In the genomic region with DNA sequence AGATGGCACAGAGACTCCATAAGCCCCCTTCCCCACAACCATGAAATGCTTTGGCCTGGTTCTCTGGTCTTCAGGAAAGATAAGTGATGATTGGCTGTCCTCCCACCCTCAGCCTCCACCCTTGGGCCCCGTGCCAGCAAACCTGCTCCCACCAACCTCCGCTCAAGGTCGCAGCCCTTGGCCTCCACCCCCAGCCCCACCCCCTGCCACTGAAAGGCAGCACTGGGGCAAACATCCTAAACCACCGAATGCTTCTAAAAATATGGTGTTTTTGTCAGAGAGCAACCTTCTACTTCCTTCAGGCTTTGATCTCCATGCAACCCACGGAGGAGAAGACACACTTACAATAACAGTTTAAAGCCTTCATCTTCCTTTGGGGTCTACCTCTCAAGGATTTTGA, we compare ENCODE assay signal across 1 cellular context.
TF ChIP-seq lines count a peak whose summit lies in the region.

No MANE protein-coding gene starts in this region.

TF ChIP-seq in HepG2, 621 proteins besides CTCF, POLR2A, EP300 and RAD21 (continues in another document):
- TF ChIP-seq NCOR1 (IDR thresholded peaks at IDR 0.05; ENCODE audit: borderline replicate concordance, low read length) (peak; percentile 36; the same call in 1 of the 2 replicates), NCOA2 (CRISPR knock-in tag; IDR thresholded peaks at IDR 0.05) (no peak), NR2F6 (IDR thresholded peaks at IDR 0.05) (0 out of 2 replicates have a peak, but pooled peaks have one; percentile 27), NR2F6 (CRISPR knock-in tag; IDR thresholded peaks at IDR 0.05) (0 out of 2 replicates have a peak, but pooled peaks have one; percentile 49), RXRB (CRISPR knock-in tag; IDR thresholded peaks at IDR 0.05; ENCODE audit: borderline replicate concordance) (0 out of 2 replicates have a peak, but pooled peaks have one; percentile 21), HNF4G (IDR thresholded peaks at IDR 0.05; ENCODE audit: borderline replicate concordance, low read depth, low read length) (0 out of 2 replicates have a peak, but pooled peaks have one; percentile 10), HNF4G (CRISPR knock-in tag; IDR thresholded peaks at IDR 0.05; ENCODE audit: borderline replicate concordance, low read depth) (no peak), NR2C2 (CRISPR knock-in tag; IDR thresholded peaks at IDR 0.05; ENCODE audit: borderline replicate concordance) (peak; percentile 34; the same call in 1 of the 2 replicates), RARA (CRISPR knock-in tag; IDR thresholded peaks at IDR 0.05) (0 out of 2 replicates have a peak, but pooled peaks have one; percentile 18), MTA1 (CRISPR knock-in tag; IDR thresholded peaks at IDR 0.05; ENCODE audit: borderline replicate concordance) (peak; percentile 71; the same call in 1 of the 2 replicates), NFIC (IDR thresholded peaks at IDR 0.05; ENCODE audit: low read length) (0 out of 2 replicates have a peak, but pooled peaks have one; percentile 2), NFYC (CRISPR knock-in tag; IDR thresholded peaks at IDR 0.05) (peak; percentile 35), FLYWCH1 (CRISPR knock-in tag; IDR thresholded peaks at IDR 0.05) (no peak), PHF21A (CRISPR knock-in tag; IDR thresholded peaks at IDR 0.05) (peak; percentile 48; the same call in 1 of the 2 replicates), FOSL2 (CRISPR knock-in tag; IDR thresholded peaks at IDR 0.05) (0 out of 2 replicates have a peak, but pooled peaks have one; percentile 17), SMYD3 (CRISPR knock-in tag; IDR thresholded peaks at IDR 0.05) (no peak), ZNF782 (CRISPR knock-in tag; IDR thresholded peaks at IDR 0.05; ENCODE audit: borderline replicate concordance) (no peak), ZNF431 (CRISPR knock-in tag; IDR thresholded peaks at IDR 0.05; ENCODE audit: borderline replicate concordance, low read depth) (0 out of 2 replicates have a peak, but pooled peaks have one; percentile 29), POGZ (CRISPR knock-in tag; IDR thresholded peaks at IDR 0.05) (no peak; the same call in 1 of the 2 replicates), ZNF546 (CRISPR knock-in tag; conservative IDR thresholded peaks at IDR 0.05) (no peak), DPF2 (CRISPR knock-in tag; IDR thresholded peaks at IDR 0.05; ENCODE audit: borderline replicate concordance, low read depth) (peak; percentile 24; the same call in 1 of the 2 replicates), ZNF792 (CRISPR knock-in tag; IDR thresholded peaks at IDR 0.05) (no peak), NR2F1 (CRISPR knock-in tag; IDR thresholded peaks at IDR 0.05) (0 out of 4 replicates have a peak, but pooled peaks of 1 of the 2 experiments have one; percentile 30), RXRA (CRISPR knock-in tag; IDR thresholded peaks at IDR 0.05) (no peak), MAZ (IDR thresholded peaks at IDR 0.05; ENCODE audit: borderline replicate concordance, low read depth, low read length) (no peak), MAZ (CRISPR knock-in tag; IDR thresholded peaks at IDR 0.05; ENCODE audit: low read depth) (no peak), RFX3 (CRISPR knock-in tag; IDR thresholded peaks at IDR 0.05) (no peak), TBX2 (CRISPR knock-in tag; IDR thresholded peaks at IDR 0.05; ENCODE audit: borderline replicate concordance) (peak; percentile 40; the same call in 1 of the 2 replicates)
- TF ChIP-seq, protein P1, sequence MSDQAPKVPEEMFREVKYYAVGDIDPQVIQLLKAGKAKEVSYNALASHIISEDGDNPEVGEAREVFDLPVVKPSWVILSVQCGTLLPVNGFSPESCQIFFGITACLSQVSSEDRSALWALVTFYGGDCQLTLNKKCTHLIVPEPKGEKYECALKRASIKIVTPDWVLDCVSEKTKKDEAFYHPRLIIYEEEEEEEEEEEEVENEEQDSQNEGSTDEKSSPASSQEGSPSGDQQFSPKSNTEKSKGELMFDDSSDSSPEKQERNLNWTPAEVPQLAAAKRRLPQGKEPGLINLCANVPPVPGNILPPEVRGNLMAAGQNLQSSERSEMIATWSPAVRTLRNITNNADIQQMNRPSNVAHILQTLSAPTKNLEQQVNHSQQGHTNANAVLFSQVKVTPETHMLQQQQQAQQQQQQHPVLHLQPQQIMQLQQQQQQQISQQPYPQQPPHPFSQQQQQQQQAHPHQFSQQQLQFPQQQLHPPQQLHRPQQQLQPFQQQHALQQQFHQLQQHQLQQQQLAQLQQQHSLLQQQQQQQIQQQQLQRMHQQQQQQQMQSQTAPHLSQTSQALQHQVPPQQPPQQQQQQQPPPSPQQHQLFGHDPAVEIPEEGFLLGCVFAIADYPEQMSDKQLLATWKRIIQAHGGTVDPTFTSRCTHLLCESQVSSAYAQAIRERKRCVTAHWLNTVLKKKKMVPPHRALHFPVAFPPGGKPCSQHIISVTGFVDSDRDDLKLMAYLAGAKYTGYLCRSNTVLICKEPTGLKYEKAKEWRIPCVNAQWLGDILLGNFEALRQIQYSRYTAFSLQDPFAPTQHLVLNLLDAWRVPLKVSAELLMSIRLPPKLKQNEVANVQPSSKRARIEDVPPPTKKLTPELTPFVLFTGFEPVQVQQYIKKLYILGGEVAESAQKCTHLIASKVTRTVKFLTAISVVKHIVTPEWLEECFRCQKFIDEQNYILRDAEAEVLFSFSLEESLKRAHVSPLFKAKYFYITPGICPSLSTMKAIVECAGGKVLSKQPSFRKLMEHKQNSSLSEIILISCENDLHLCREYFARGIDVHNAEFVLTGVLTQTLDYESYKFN (CRISPR knock-in tag; conservative IDR thresholded peaks at IDR 0.05): peak; percentile 55
- TF ChIP-seq, protein P2, sequence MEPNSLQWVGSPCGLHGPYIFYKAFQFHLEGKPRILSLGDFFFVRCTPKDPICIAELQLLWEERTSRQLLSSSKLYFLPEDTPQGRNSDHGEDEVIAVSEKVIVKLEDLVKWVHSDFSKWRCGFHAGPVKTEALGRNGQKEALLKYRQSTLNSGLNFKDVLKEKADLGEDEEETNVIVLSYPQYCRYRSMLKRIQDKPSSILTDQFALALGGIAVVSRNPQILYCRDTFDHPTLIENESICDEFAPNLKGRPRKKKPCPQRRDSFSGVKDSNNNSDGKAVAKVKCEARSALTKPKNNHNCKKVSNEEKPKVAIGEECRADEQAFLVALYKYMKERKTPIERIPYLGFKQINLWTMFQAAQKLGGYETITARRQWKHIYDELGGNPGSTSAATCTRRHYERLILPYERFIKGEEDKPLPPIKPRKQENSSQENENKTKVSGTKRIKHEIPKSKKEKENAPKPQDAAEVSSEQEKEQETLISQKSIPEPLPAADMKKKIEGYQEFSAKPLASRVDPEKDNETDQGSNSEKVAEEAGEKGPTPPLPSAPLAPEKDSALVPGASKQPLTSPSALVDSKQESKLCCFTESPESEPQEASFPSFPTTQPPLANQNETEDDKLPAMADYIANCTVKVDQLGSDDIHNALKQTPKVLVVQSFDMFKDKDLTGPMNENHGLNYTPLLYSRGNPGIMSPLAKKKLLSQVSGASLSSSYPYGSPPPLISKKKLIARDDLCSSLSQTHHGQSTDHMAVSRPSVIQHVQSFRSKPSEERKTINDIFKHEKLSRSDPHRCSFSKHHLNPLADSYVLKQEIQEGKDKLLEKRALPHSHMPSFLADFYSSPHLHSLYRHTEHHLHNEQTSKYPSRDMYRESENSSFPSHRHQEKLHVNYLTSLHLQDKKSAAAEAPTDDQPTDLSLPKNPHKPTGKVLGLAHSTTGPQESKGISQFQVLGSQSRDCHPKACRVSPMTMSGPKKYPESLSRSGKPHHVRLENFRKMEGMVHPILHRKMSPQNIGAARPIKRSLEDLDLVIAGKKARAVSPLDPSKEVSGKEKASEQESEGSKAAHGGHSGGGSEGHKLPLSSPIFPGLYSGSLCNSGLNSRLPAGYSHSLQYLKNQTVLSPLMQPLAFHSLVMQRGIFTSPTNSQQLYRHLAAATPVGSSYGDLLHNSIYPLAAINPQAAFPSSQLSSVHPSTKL (CRISPR knock-in tag; IDR thresholded peaks at IDR 0.05): peak; percentile 48; the same call in 1 of the 2 replicates
- TF ChIP-seq, protein P3, sequence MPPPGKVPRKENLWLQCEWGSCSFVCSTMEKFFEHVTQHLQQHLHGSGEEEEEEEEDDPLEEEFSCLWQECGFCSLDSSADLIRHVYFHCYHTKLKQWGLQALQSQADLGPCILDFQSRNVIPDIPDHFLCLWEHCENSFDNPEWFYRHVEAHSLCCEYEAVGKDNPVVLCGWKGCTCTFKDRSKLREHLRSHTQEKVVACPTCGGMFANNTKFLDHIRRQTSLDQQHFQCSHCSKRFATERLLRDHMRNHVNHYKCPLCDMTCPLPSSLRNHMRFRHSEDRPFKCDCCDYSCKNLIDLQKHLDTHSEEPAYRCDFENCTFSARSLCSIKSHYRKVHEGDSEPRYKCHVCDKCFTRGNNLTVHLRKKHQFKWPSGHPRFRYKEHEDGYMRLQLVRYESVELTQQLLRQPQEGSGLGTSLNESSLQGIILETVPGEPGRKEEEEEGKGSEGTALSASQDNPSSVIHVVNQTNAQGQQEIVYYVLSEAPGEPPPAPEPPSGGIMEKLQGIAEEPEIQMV (CRISPR knock-in tag; IDR thresholded peaks at IDR 0.05; ENCODE audit: low read depth): 0 out of 2 replicates have a peak, but pooled peaks have one; percentile 43
- TF ChIP-seq, protein P4, sequence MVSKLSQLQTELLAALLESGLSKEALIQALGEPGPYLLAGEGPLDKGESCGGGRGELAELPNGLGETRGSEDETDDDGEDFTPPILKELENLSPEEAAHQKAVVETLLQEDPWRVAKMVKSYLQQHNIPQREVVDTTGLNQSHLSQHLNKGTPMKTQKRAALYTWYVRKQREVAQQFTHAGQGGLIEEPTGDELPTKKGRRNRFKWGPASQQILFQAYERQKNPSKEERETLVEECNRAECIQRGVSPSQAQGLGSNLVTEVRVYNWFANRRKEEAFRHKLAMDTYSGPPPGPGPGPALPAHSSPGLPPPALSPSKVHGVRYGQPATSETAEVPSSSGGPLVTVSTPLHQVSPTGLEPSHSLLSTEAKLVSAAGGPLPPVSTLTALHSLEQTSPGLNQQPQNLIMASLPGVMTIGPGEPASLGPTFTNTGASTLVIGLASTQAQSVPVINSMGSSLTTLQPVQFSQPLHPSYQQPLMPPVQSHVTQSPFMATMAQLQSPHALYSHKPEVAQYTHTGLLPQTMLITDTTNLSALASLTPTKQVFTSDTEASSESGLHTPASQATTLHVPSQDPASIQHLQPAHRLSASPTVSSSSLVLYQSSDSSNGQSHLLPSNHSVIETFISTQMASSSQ (IDR thresholded peaks at IDR 0.05; ENCODE audit: low read depth): no peak
- TF ChIP-seq, protein P4 (CRISPR knock-in tag; IDR thresholded peaks at IDR 0.05; ENCODE audit: borderline replicate concordance): peak; percentile 30; the same call in 1 of the 2 replicates
- TF ChIP-seq, protein P5, sequence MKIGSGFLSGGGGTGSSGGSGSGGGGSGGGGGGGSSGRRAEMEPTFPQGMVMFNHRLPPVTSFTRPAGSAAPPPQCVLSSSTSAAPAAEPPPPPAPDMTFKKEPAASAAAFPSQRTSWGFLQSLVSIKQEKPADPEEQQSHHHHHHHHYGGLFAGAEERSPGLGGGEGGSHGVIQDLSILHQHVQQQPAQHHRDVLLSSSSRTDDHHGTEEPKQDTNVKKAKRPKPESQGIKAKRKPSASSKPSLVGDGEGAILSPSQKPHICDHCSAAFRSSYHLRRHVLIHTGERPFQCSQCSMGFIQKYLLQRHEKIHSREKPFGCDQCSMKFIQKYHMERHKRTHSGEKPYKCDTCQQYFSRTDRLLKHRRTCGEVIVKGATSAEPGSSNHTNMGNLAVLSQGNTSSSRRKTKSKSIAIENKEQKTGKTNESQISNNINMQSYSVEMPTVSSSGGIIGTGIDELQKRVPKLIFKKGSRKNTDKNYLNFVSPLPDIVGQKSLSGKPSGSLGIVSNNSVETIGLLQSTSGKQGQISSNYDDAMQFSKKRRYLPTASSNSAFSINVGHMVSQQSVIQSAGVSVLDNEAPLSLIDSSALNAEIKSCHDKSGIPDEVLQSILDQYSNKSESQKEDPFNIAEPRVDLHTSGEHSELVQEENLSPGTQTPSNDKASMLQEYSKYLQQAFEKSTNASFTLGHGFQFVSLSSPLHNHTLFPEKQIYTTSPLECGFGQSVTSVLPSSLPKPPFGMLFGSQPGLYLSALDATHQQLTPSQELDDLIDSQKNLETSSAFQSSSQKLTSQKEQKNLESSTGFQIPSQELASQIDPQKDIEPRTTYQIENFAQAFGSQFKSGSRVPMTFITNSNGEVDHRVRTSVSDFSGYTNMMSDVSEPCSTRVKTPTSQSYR (CRISPR knock-in tag; IDR thresholded peaks at IDR 0.05; ENCODE audit: borderline replicate concordance): peak; percentile 25; the same call in 1 of the 2 replicates
- TF ChIP-seq, protein P6, sequence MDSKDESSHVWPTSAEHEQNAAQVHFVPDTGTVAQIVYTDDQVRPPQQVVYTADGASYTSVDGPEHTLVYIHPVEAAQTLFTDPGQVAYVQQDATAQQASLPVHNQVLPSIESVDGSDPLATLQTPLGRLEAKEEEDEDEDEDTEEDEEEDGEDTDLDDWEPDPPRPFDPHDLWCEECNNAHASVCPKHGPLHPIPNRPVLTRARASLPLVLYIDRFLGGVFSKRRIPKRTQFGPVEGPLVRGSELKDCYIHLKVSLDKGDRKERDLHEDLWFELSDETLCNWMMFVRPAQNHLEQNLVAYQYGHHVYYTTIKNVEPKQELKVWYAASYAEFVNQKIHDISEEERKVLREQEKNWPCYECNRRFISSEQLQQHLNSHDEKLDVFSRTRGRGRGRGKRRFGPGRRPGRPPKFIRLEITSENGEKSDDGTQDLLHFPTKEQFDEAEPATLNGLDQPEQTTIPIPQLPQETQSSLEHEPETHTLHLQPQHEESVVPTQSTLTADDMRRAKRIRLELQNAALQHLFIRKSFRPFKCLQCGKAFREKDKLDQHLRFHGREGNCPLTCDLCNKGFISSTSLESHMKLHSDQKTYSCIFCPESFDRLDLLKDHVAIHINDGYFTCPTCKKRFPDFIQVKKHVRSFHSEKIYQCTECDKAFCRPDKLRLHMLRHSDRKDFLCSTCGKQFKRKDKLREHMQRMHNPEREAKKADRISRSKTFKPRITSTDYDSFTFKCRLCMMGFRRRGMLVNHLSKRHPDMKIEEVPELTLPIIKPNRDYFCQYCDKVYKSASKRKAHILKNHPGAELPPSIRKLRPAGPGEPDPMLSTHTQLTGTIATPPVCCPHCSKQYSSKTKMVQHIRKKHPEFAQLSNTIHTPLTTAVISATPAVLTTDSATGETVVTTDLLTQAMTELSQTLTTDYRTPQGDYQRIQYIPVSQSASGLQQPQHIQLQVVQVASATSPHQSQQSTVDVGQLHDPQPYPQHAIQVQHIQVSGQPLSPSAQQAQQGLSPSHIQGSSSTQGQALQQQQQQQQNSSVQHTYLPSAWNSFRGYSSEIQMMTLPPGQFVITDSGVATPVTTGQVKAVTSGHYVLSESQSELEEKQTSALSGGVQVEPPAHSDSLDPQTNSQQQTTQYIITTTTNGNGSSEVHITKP (CRISPR knock-in tag; IDR thresholded peaks at IDR 0.05; ENCODE audit: low read depth): no peak
